In the genomic region with DNA sequence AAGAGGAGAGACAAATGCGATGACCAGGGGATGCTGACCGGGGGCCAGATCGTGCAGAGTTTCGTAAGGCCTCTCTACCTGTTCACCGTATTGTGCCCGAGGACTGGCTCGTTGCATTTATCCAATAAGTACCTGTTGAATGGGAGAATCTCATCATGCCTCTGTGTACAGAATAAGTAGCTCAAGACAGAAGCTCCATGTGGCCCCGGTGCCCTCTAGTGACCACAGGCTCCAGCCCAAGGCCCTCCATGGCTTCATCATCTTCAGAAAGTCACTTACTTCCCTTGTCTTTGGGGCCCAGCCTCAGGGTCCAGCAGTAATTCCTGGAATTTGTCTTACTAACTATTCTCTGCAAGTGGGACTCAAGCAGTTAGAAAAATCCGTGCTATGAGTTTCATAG, we compare ENCODE assay signal across 9 cellular contexts.
DNase-seq lines count a peak whose midpoint lies in the region; ATAC-seq and TF ChIP-seq lines count a peak whose summit lies in the region.
"Had no signal": no experiment of that assay in that cellular context is flagged by ENCODE, and none has a peak within 500 bp of the region (broad histone marks: within the 10 kb centered on the region; RNA-seq: fewer than 3 reads in every experiment).

No MANE protein-coding gene starts in this region.

- no peaks in the 10 kb centered on the region for H3K27me3 ChIP-seq in testis

- DNase-seq in Daoy (ENCODE audit: low read depth) (peak; percentile 53), M059J (ENCODE audit: low read depth) (peak; percentile 12), inferior parietal cortex (ENCODE audit: extremely low spot score) (peak; percentile 66), testis (peak; percentile 54), D341Med (ENCODE audit: low spot score) (no peak)
- DNase-seq in activated CD4-positive, alpha-beta T cell treated with anti-CD3 and anti-CD28 coated beads, Interleukin-2, amount 50 U/mL, for 48 hours = peak; percentile 3 to 6
- DNase-seq: IMR-90 had no signal

- H3K9me3 ChIP-seq in testis = no peaks in the 10 kb centered on the region

- TF ChIP-seq POLR2A in testis (IDR thresholded peaks at IDR 0.05) = no peak

- no peak overlapping the region for H3K4me3 ChIP-seq in testis

- no peaks in the 10 kb centered on the region for H3K36me3 ChIP-seq in testis (ENCODE audit: low read depth, missing control alignments)

- WGBS in testis, 2 donors = 87 to 94% methylated on average over 9 of the region's 9 CpGs

- no peak overlapping the region for H3K27ac ChIP-seq in testis

- intact Hi-C loops in testis (cut with DNase I; ENCODE audit: low total_unique reads) = no loop called here

- peaks cover 3% of the 10 kb centered on the region for H3K4me1 ChIP-seq in testis

- ATAC-seq in GM21825 (IDR thresholded peaks at IDR 0.05; ENCODE audit: unreplicated experiment) = no peak
- ATAC-seq in HG02642 (IDR thresholded peaks at IDR 0.05; ENCODE audit: poor library complexity, unreplicated experiment) = no peak

- no peak for TF ChIP-seq CTCF in testis (IDR thresholded peaks at IDR 0.05)
